Comparison of ENCODE assay signal across 16 cellular contexts in genomic region chr21:39673163-39673562, GRCh38.
"Had no signal": no experiment of that assay in that cellular context is flagged by ENCODE, and none has a peak within 500 bp of the region (broad histone marks: within the 10 kb centered on the region; RNA-seq: fewer than 3 reads in every experiment).

No MANE protein-coding gene starts in this region.

- ATAC-seq: natural killer cell; stimulated activated naive CD8-positive, alpha-beta T cell treated with anti-CD3 and anti-CD28 coated beads, Interleukin-15, Interleukin-2, amounts not matched to agents 100 U/mL and 50 U/mL, for 24 hours had no signal

- H3K27ac ChIP-seq: coronary artery, hepatocyte, right atrium auricular region, tibial artery had no signal

- H3K4me1 Mint-ChIP-seq: natural killer cell had no signal

- H3K27me3 ChIP-seq: hepatocyte, right atrium auricular region, tibial artery had no signal

- H3K9me3 ChIP-seq: right atrium auricular region, tibial artery had no signal

- H2AFZ ChIP-seq: hepatocyte had no signal

- H3K36me3 Mint-ChIP-seq: mesothelial cell of epicardium, natural killer cell had no signal

- H3K36me3 ChIP-seq: right atrium auricular region, tibial artery had no signal

- H3K27ac Mint-ChIP-seq: mesothelial cell of epicardium, natural killer cell had no signal

- FAIRE-seq: small intestine, urothelium cell line had no signal

- H3K4me3 ChIP-seq: coronary artery, hepatocyte, right atrium auricular region, tibial artery had no signal

- H3K4me1 ChIP-seq: right atrium auricular region, tibial artery had no signal

- DNase-seq: central memory CD4-positive, alpha-beta T cell; effector CD4-positive, alpha-beta T cell; foreskin melanocyte; head of caudate nucleus; kidney glomerular epithelial cell; mammary epithelial cell; natural killer cell; stimulated activated CD4-positive, alpha-beta T cell treated with anti-CD3 and anti-CD28 coated beads, Interleukin-12 subunit alpha, Interleukin-12 subunit beta, amount 100 ng/mL, for 4 hours; stimulated activated naive CD8-positive, alpha-beta T cell treated with anti-CD3 and anti-CD28 coated beads, Interleukin-15, Interleukin-2, amounts not matched to agents 100 U/mL and 50 U/mL, for 24 hours; tibial artery had no signal

- H3K4me3 Mint-ChIP-seq: mesothelial cell of epicardium, natural killer cell had no signal

- H3K9me3 Mint-ChIP-seq: natural killer cell had no signal

- H3K79me2 ChIP-seq: hepatocyte had no signal

- H3K4me2 ChIP-seq: hepatocyte had no signal
